ENCODE assay signal across 29 cellular contexts in the genomic region with DNA sequence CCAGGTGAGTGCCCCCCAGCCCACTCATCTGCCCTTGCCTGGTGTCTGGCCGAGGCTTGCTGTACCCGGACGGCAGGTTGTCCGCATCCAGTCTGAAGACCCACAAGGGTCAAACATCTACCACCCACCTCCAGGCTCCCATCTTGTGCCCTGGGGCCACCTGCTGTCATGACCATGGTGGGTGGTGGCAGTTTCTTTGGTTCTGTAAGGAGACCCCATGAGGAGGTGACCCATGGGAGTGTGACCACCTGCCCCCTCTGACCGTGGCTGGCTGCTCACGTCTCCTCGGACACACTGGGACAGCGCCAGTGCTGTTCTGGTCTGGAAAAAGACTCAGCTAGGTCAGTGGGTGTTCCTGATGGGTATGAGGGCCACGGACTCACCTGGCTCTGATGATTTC.
"Had no signal": no experiment of that assay in that cellular context is flagged by ENCODE, and none has a peak within 500 bp of the region (broad histone marks: within the 10 kb centered on the region; RNA-seq: fewer than 3 reads in every experiment).

No MANE protein-coding gene starts in this region.

- H3K36me3 ChIP-seq: adrenal gland, cardiac muscle cell, esophagus muscularis mucosa, gastrocnemius medialis, heart left ventricle had no signal

- ATAC-seq: activated CD4-positive, alpha-beta T cell treated with anti-CD3 and anti-CD28 coated beads for 36 hours; activated naive CD8-positive, alpha-beta T cell treated with anti-CD3 and anti-CD28 coated beads, Interleukin-2, amount 50 U/mL, for 24 hours; activated T-cell treated with anti-CD3 and anti-CD28 coated beads, Interleukin-2, amount 50 U/mL, for 72 hours; body of pancreas; effector memory CD8-positive, alpha-beta T cell; foreskin keratinocyte; gastrocnemius medialis had no signal

- H3K4me1 ChIP-seq: adrenal gland, body of pancreas, foreskin keratinocyte, gastrocnemius medialis, heart left ventricle had no signal

- H3K27ac ChIP-seq: adrenal gland, body of pancreas, cardiac muscle cell, coronary artery, foreskin keratinocyte, gastrocnemius medialis, heart left ventricle had no signal

- DNase-seq: activated CD4-positive, alpha-beta memory T cell treated with anti-CD3 and anti-CD28 coated beads for 36 hours; activated CD4-positive, alpha-beta T cell treated with anti-CD3 and anti-CD28 coated beads for 36 hours; activated CD4-positive, alpha-beta T cell treated with anti-CD3 and anti-CD28 coated beads, Interleukin-2, amount 10 ng/mL, durations not matched to agents 24 days and 14 days; activated CD4-positive, CD25-positive, alpha-beta regulatory T cell; activated CD4-positive, CD25-positive, alpha-beta regulatory T cell treated with anti-CD3 and anti-CD28 coated beads, Interleukin-2, amount 50 U/mL, for 72 hours; activated CD8-positive, alpha-beta memory T cell treated with anti-CD3 and anti-CD28 coated beads, Interleukin-2, amount 50 U/mL, for 48 hours; activated naive CD4-positive, alpha-beta T cell treated with anti-CD3 and anti-CD28 coated beads for 36 hours; activated naive CD8-positive, alpha-beta T cell treated with anti-CD3 and anti-CD28 coated beads for 36 hours; activated naive CD8-positive, alpha-beta T cell treated with anti-CD3 and anti-CD28 coated beads, Interleukin-2, amount 50 U/mL, for 24 hours; activated T-cell treated with anti-CD3 and anti-CD28 coated beads for 4 hours; activated T-cell treated with anti-CD3 and anti-CD28 coated beads, Interleukin-2, amount 50 U/mL, for 24 hours; activated T-cell treated with anti-CD3 and anti-CD28 coated beads, Interleukin-2, amount 50 U/mL, for 72 hours; adrenal gland; amygdala; aorta; body of pancreas; central memory CD4-positive, alpha-beta T cell; cerebellar nuclear complex; effector CD4-positive, alpha-beta T cell; effector memory CD8-positive, alpha-beta T cell; erythroblast; foreskin keratinocyte; gastrocnemius medialis; glutamatergic neuron; heart left ventricle; T-helper 2 cell had no signal

- H3K9me3 ChIP-seq: adrenal gland, body of pancreas, esophagus muscularis mucosa, gastrocnemius medialis, heart left ventricle had no signal

- H3K4me3 ChIP-seq: adrenal gland, body of pancreas, cardiac muscle cell, coronary artery, esophagus muscularis mucosa, gastrocnemius medialis, heart left ventricle had no signal
